ENCODE assay signal across 1 cellular context in genomic region chr3:50264964-50265485, GRCh38.
TF ChIP-seq lines count a peak whose summit lies in the region.

No MANE protein-coding gene starts in this region.

TF ChIP-seq in H1, 55 proteins besides CTCF, POLR2A, EP300 and RAD21:
- no peak for TF ChIP-seq ATF3 (IDR thresholded peaks at IDR 0.05; ENCODE audit: insufficient read depth, low read depth, low read length)
- no peak for TF ChIP-seq BACH1 (IDR thresholded peaks at IDR 0.05; ENCODE audit: low read length)
- no peak for TF ChIP-seq RXRA (IDR thresholded peaks at IDR 0.05; ENCODE audit: insufficient read depth, low read depth, low read length)
- TF ChIP-seq, protein P1, sequence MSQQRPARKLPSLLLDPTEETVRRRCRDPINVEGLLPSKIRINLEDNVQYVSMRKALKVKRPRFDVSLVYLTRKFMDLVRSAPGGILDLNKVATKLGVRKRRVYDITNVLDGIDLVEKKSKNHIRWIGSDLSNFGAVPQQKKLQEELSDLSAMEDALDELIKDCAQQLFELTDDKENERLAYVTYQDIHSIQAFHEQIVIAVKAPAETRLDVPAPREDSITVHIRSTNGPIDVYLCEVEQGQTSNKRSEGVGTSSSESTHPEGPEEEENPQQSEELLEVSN (IDR thresholded peaks at IDR 0.05): 0 out of 2 replicates have a peak, but pooled peaks have one; percentile 20
- TF ChIP-seq JUND (IDR thresholded peaks at IDR 0.05; ENCODE audit: low read length): no peak
- TF ChIP-seq, protein P2, sequence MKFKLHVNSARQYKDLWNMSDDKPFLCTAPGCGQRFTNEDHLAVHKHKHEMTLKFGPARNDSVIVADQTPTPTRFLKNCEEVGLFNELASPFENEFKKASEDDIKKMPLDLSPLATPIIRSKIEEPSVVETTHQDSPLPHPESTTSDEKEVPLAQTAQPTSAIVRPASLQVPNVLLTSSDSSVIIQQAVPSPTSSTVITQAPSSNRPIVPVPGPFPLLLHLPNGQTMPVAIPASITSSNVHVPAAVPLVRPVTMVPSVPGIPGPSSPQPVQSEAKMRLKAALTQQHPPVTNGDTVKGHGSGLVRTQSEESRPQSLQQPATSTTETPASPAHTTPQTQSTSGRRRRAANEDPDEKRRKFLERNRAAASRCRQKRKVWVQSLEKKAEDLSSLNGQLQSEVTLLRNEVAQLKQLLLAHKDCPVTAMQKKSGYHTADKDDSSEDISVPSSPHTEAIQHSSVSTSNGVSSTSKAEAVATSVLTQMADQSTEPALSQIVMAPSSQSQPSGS (IDR thresholded peaks at IDR 0.05; ENCODE audit: low read length): no peak
- peak; percentile 1; the same call in 1 of the 2 replicates for TF ChIP-seq SP1 (IDR thresholded peaks at IDR 0.05; ENCODE audit: low read depth, low read length)
